Comparison of ENCODE assay signal across 8 cellular contexts in the genomic region with DNA sequence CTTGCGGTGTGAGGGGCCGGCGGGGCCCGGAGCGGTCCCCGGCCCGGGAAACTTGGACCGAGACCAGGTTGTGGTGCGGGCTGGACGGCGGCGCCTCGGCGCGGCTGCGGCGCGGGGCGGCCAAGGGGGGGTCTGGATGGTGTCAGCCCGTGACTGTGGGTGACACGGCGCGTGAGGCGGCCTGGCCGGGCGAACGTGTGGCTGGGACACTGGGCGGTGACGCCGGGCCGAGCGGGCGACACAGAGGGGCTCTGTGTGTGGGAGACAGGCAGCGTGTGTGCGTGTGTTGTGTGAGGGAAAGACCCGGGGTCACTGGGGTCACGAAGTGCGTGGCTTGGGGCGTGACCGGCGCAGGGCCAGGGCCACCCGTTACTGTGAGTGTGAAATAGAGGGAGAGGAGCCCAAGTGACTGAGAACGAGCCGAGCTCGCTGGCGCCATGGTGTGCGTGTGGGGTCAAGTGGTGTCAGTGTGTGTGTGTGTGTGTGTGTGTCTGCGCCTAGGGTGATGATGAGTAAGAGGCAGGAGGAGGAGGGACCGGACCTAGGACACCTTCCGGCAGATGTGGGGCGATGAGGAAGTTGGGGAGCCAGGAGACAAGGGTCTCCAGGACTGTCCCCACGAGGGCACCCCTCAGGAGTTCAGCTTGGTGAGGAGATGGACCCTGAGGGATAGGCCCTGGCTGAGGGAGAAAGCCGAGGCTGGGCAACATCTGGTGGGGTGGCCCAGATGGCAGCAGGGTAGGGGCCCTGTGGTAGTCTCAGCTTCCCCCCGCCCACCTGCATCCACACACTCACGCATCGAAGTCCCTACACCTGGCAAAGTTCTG. TPM values are rescaled to one million over a fixed set of nuclear protein-coding genes. Genes with fewer than 3 reads are reported as not detected.
DNase-seq lines count a peak whose midpoint lies in the region; ATAC-seq and TF ChIP-seq lines count a peak whose summit lies in the region.

No MANE protein-coding gene starts in this region.

- H3K27ac Mint-ChIP-seq in activated CD8-positive, alpha-beta memory T cell treated with anti-CD3 and anti-CD28 coated beads, Interleukin-2, amount 10 ng/mL, durations not matched to agents 7 days and 5 days: peak overlapping the region; percentile 99
- peak overlapping the region; percentile 75 for H3K27ac Mint-ChIP-seq in endothelial cell (ENCODE audit: unreplicated experiment)

- H3K9me3 ChIP-seq in mucosa of descending colon: no peaks in the 10 kb centered on the region

- peaks cover 51% of the 10 kb centered on the region for H3K4me1 Mint-ChIP-seq in activated CD8-positive, alpha-beta memory T cell treated with anti-CD3 and anti-CD28 coated beads, Interleukin-2, amount 10 ng/mL, durations not matched to agents 7 days and 5 days
- H3K4me1 Mint-ChIP-seq in endothelial cell (ENCODE audit: unreplicated experiment): peaks cover 19% of the 10 kb centered on the region

- H3K36me3 Mint-ChIP-seq in activated CD8-positive, alpha-beta memory T cell treated with anti-CD3 and anti-CD28 coated beads, Interleukin-2, amount 10 ng/mL, durations not matched to agents 7 days and 5 days: peaks cover 8% of the 10 kb centered on the region
- peaks cover 3% of the 10 kb centered on the region for H3K36me3 Mint-ChIP-seq in endothelial cell (ENCODE audit: low read depth, unreplicated experiment)

- intact Hi-C loops in mucosa of descending colon (cut with DNase I, micrococcal nuclease): no loop called here

- no peaks in the 10 kb centered on the region for H3K27me3 Mint-ChIP-seq in activated CD8-positive, alpha-beta memory T cell treated with anti-CD3 and anti-CD28 coated beads, Interleukin-2, amount 10 ng/mL, durations not matched to agents 7 days and 5 days
- H3K27me3 Mint-ChIP-seq in endothelial cell (ENCODE audit: unreplicated experiment): peaks cover 17% of the 10 kb centered on the region

- CTCF ChIA-PET in activated CD8-positive, alpha-beta memory T cell treated with anti-CD3 and anti-CD28 coated beads, Interleukin-2, amount 10 ng/mL, durations not matched to agents 7 days and 5 days (lab: Charles Lee): interaction anchor here (0.6 to 4.0 kb wide), 14 partner anchors 8 to 284 kb away, joined by 3 to 20 read pairs (median 3); no protein-coding TSS in a partner anchor

- DNase-seq in NOMO-1 (lab: John Stamatoyannopoulos, UW; ENCODE audit: unreplicated experiment in 2 of 2): peak; percentile 73 to 87
- DNase-seq in activated CD8-positive, alpha-beta memory T cell treated with anti-CD3 and anti-CD28 coated beads, Interleukin-2, amount 10 ng/mL, durations not matched to agents 7 days and 5 days: peak; percentile 87
- no peak for DNase-seq in endothelial cell (ENCODE audit: low spot score)
- peak; percentile 64 to 81 (median 75) for DNase-seq in mucosa of descending colon
- peak; percentile 39 for DNase-seq in stimulated activated CD8-positive, alpha-beta memory T cell treated with anti-CD3 and anti-CD28 coated beads, Interleukin-4, amount 100 ng/mL, for 24 hours (ENCODE audit: low read depth)
- no peak for DNase-seq in cerebellum (ENCODE audit: low spot score)

- no peaks in the 10 kb centered on the region for H3K9me3 Mint-ChIP-seq in activated CD8-positive, alpha-beta memory T cell treated with anti-CD3 and anti-CD28 coated beads, Interleukin-2, amount 10 ng/mL, durations not matched to agents 7 days and 5 days (ENCODE audit: low read depth)
- H3K9me3 Mint-ChIP-seq in endothelial cell (ENCODE audit: unreplicated experiment): no peaks in the 10 kb centered on the region

- ATAC-seq in HG02885 (IDR thresholded peaks at IDR 0.05; ENCODE audit: poor library complexity, unreplicated experiment) (peak; percentile 16), mucosa of descending colon (peak; percentile 52)
- peak; percentile 44 for ATAC-seq in activated CD8-positive, alpha-beta memory T cell treated with anti-CD3 and anti-CD28 coated beads, Interleukin-2, amount 10 ng/mL, durations not matched to agents 7 days and 5 days

- H3K4me3 ChIP-seq in mucosa of descending colon: peak overlapping the region; percentile 61

- TF ChIP-seq CTCF in endothelial cell (IDR thresholded peaks at IDR 0.05; ENCODE audit: unreplicated experiment) (no peak), mucosa of descending colon (IDR thresholded peaks at IDR 0.05) (no peak)

- peak; percentile 78 for TF ChIP-seq POLR2A in GM15510 (IDR thresholded peaks at IDR 0.05; ENCODE audit: borderline replicate concordance, extremely low read depth, insufficient read length)

- peak overlapping the region; percentile 97 for H3K4me3 Mint-ChIP-seq in activated CD8-positive, alpha-beta memory T cell treated with anti-CD3 and anti-CD28 coated beads, Interleukin-2, amount 10 ng/mL, durations not matched to agents 7 days and 5 days
- H3K4me3 Mint-ChIP-seq in endothelial cell (ENCODE audit: unreplicated experiment): peak overlapping the region; percentile 95

- H3K4me1 ChIP-seq in mucosa of descending colon (ENCODE audit: low read depth): no peaks in the 10 kb centered on the region

- H3K36me3 ChIP-seq in mucosa of descending colon (ENCODE audit: low read depth): no peaks in the 10 kb centered on the region

RNA-seq across cellular contexts. Expression of a gene that starts 0.8 kb away (rescaled TPM):
- total RNA-seq in activated CD8-positive, alpha-beta memory T cell treated with anti-CD3 and anti-CD28 coated beads, Interleukin-2, amount 10 ng/mL, durations not matched to agents 7 days and 5 days: 10 to 100 TPM; 31.2 to 39.6 TPM
- total RNA-seq in endothelial cell (ENCODE audit: unreplicated experiment) (15.2 TPM), mucosa of descending colon (1 to 10 TPM; 2.3 to 4.7 (median 4.4) TPM), cerebellum (4.4 TPM)

Comparison
In these comparisons a context has a peak if more than half of its experiments do, and no peak if none do; other contexts are left out.
1. DNase-seq: peak in NOMO-1 (2 of 2), activated CD8-positive, alpha-beta memory T cell treated with anti-CD3 and anti-CD28 coated beads, Interleukin-2, amount 10 ng/mL, durations not matched to agents 7 days and 5 days (single experiment), mucosa of descending colon (3 of 3) and stimulated activated CD8-positive, alpha-beta memory T cell treated with anti-CD3 and anti-CD28 coated beads, Interleukin-4, amount 100 ng/mL, for 24 hours (single experiment); none in endothelial cell (single experiment) and cerebellum (single experiment).
2. Peak in every context shown above with its lines, with median percentiles within 50 percentile points of each other: ATAC-seq.